21 cellular contexts compared by ENCODE assay signal in genomic region chr11:69919659-69920499, GRCh38.
DNase-seq lines count a peak whose midpoint lies in the region; ATAC-seq, FAIRE-seq and TF ChIP-seq lines count a peak whose summit lies in the region.
"Had no signal": no experiment of that assay in that cellular context is flagged by ENCODE, and none has a peak within 500 bp of the region (broad histone marks: within the 10 kb centered on the region; RNA-seq: fewer than 3 reads in every experiment).

No MANE protein-coding gene starts in this region.

- no peaks in the 10 kb centered on the region for H3K9me3 Mint-ChIP-seq in chondrocyte (ENCODE audit: low read depth)
- H3K9me3 Mint-ChIP-seq: activated T-helper 2 cell treated with anti-CD3 and anti-CD28 coated beads, Interferon-gamma antibody, Interleukin-2, Interleukin-4, amounts not matched to agents 10 μg/mL and 5 μg/mL and 100 μg/mL, durations not matched to agents 14 hours and 24 hours and 36 hours; HFFc6; T-cell had no signal

- H3K36me3 Mint-ChIP-seq in chondrocyte (ENCODE audit: low read depth): no peaks in the 10 kb centered on the region
- H3K36me3 Mint-ChIP-seq: T-cell had no signal

- intact Hi-C loops in left ventricle myocardium inferior (cut with micrococcal nuclease) (loop anchor here (5.0 kb wide), 1 partner anchor 272 kb away; no protein-coding TSS in a partner anchor), left ventricle myocardium superior (cut with micrococcal nuclease) (loop anchor here (2.0 kb wide), 1 partner anchor 271 kb away; no protein-coding TSS in a partner anchor), mucosa of descending colon (cut with DNase I, micrococcal nuclease) (loop anchor here (5.0 kb wide), 2 partner anchors 272 to 277 kb away; no protein-coding TSS in a partner anchor)

- peak overlapping the region; percentile 75 for H3K27ac ChIP-seq in left ventricle myocardium inferior (replicated peaks)
- H3K27ac ChIP-seq: WERI-Rb-1 had no signal

- H3K27me3 ChIP-seq in left ventricle myocardium inferior (ENCODE audit: low read depth): peaks cover 53% of the 10 kb centered on the region

- no peak overlapping the region for H3K27ac Mint-ChIP-seq in chondrocyte (ENCODE audit: unreplicated experiment)
- H3K27ac Mint-ChIP-seq: activated CD8-positive, alpha-beta T cell treated with anti-CD3 and anti-CD28 coated beads, Interleukin-2, amount 10 ng/mL, durations not matched to agents 7 days and 5 days; activated T-helper 2 cell treated with anti-CD3 and anti-CD28 coated beads, Interferon-gamma antibody, Interleukin-2, Interleukin-4, amounts not matched to agents 10 μg/mL and 5 μg/mL and 100 μg/mL, durations not matched to agents 14 hours and 24 hours and 36 hours; HFFc6; T-cell had no signal

- H3K36me3 ChIP-seq in left ventricle myocardium inferior (no peaks in the 10 kb centered on the region), mucosa of descending colon (ENCODE audit: low read depth) (no peaks in the 10 kb centered on the region)
- H3K36me3 ChIP-seq: WERI-Rb-1 had no signal

- peaks cover 18% of the 10 kb centered on the region for H3K4me1 Mint-ChIP-seq in chondrocyte (ENCODE audit: low read depth)

- TF ChIP-seq CTCF in left ventricle myocardium inferior (IDR thresholded peaks at IDR 0.05; ENCODE audit: borderline replicate concordance): no peak
- TF ChIP-seq CTCF in chondrocyte (IDR thresholded peaks at IDR 0.05): no peak
- no peak for TF ChIP-seq CTCF in mucosa of descending colon (IDR thresholded peaks at IDR 0.05)

- no peak for DNase-seq in left ventricle myocardium inferior
- no peak for DNase-seq in left ventricle myocardium superior
- DNase-seq in chondrocyte (ENCODE audit: low spot score): peak; percentile 43
- DNase-seq in mucosa of descending colon: peak in 2 of 3 donors; percentile 4 to 9
- DNase-seq in frontal cortex (ENCODE audit: low spot score in 2 of 2): no peak
- no peak for DNase-seq in activated gamma-delta T cell treated with Interleukin-2 at 50 U/mL for 16 hours
- no peak for DNase-seq in NCI-H446 (lab: John Stamatoyannopoulos, UW)
- DNase-seq: activated CD8-positive, alpha-beta T cell treated with anti-CD3 and anti-CD28 coated beads, Interleukin-2, amount 10 ng/mL, durations not matched to agents 7 days and 5 days; HFFc6; Karpas-422; NCI-H1048; NCI-H2029 treated with DMSO at 0.1 percent for 48 hours; NCI-H524; SHP77; stimulated activated CD4-positive, alpha-beta T cell treated with anti-CD3 and anti-CD28 coated beads, Interleukin-2, amount 100 ng/mL, for 24 hours; WERI-Rb-1 had no signal

- H3K4me3 ChIP-seq in left ventricle myocardium inferior (no peak overlapping the region), mucosa of descending colon (no peak overlapping the region)

- no peak overlapping the region for H3K4me3 Mint-ChIP-seq in chondrocyte (ENCODE audit: unreplicated experiment)
- H3K4me3 Mint-ChIP-seq: activated CD8-positive, alpha-beta T cell treated with anti-CD3 and anti-CD28 coated beads, Interleukin-2, amount 10 ng/mL, durations not matched to agents 7 days and 5 days; HFFc6; T-cell had no signal

- peaks cover 25% of the 10 kb centered on the region for H3K27me3 Mint-ChIP-seq in chondrocyte (ENCODE audit: low read depth)

- no peak for ATAC-seq in left ventricle myocardium superior
- no peak for ATAC-seq in mucosa of descending colon
- no peak for ATAC-seq in HG02973 (IDR thresholded peaks at IDR 0.05; ENCODE audit: unreplicated experiment)
- ATAC-seq: activated CD8-positive, alpha-beta T cell treated with anti-CD3 and anti-CD28 coated beads, Interleukin-2, amount 10 ng/mL, durations not matched to agents 7 days and 5 days had no signal

- peaks cover 29% of the 10 kb centered on the region for H3K4me1 ChIP-seq in left ventricle myocardium inferior
- H3K4me1 ChIP-seq in mucosa of descending colon (ENCODE audit: low read depth): peaks cover 10% of the 10 kb centered on the region

- H3K9me3 ChIP-seq in left ventricle myocardium inferior (replicated peaks) (peaks cover 4% of the 10 kb centered on the region), mucosa of descending colon (no peaks in the 10 kb centered on the region)

- no peak for FAIRE-seq in frontal cortex (lab: Jason Lieb, UNC)
- FAIRE-seq: colon, urothelium cell line had no signal

Comparison
In these comparisons a context has a peak if more than half of its experiments do, and no peak if none do; other contexts are left out.
1. DNase-seq: peak in chondrocyte (single experiment) and mucosa of descending colon (2 of 3); none in left ventricle myocardium inferior (single experiment), left ventricle myocardium superior (single experiment), frontal cortex (0 of 2), activated gamma-delta T cell treated with Interleukin-2 at 50 U/mL for 16 hours (single experiment) and NCI-H446 (0 of 2).